Comparison of ENCODE assay signal across 1 cellular context in genomic region chr12:130952106-130952505, GRCh38.
TF ChIP-seq lines count a peak whose summit lies in the region.

No MANE protein-coding gene starts in this region.

TF ChIP-seq in GM23338, 12 proteins besides CTCF, POLR2A, EP300 and RAD21 (continued from another document):
- TF ChIP-seq ZNF462 (CRISPR knock-in tag; IDR thresholded peaks at IDR 0.05) (no peak), REST (IDR thresholded peaks at IDR 0.05; ENCODE audit: unreplicated experiment) (no peak)
